15 cellular contexts compared by ENCODE assay signal in genomic region chr7:600149-600814, GRCh38.
DNase-seq lines count a peak whose midpoint lies in the region; ATAC-seq and TF ChIP-seq lines count a peak whose summit lies in the region.
"Had no signal": no experiment of that assay in that cellular context is flagged by ENCODE, and none has a peak within 500 bp of the region (broad histone marks: within the 10 kb centered on the region; RNA-seq: fewer than 3 reads in every experiment).

No MANE protein-coding gene starts in this region.

- H3K36me3 Mint-ChIP-seq in stimulated activated naive CD8-positive, alpha-beta T cell treated with anti-CD3 and anti-CD28 coated beads, Interleukin-15, Interleukin-2, amounts not matched to agents 100 ng/mL and 50 ng/mL, for 24 hours (ENCODE audit: low read depth): peaks cover 40% of the 10 kb centered on the region
- H3K36me3 Mint-ChIP-seq in activated T-helper 2 cell treated with anti-CD3 and anti-CD28 coated beads, Interferon-gamma antibody, Interleukin-2, Interleukin-4, amounts not matched to agents 10 μg/mL and 5 μg/mL and 100 μg/mL, durations not matched to agents 14 hours and 24 hours and 36 hours (ENCODE audit: low read depth): peaks cover 41% of the 10 kb centered on the region
- peaks cover 0 to 18% of the 10 kb centered on the region in 2 donors for H3K36me3 Mint-ChIP-seq in naive B cell

- peak overlapping the region; percentile 84 for H3K4me3 Mint-ChIP-seq in stimulated activated naive CD8-positive, alpha-beta T cell treated with anti-CD3 and anti-CD28 coated beads, Interleukin-15, Interleukin-2, amounts not matched to agents 100 ng/mL and 50 ng/mL, for 24 hours
- peak overlapping the region; percentile 64 for H3K4me3 Mint-ChIP-seq in activated T-helper 2 cell treated with anti-CD3 and anti-CD28 coated beads, Interferon-gamma antibody, Interleukin-2, Interleukin-4, amounts not matched to agents 10 μg/mL and 5 μg/mL and 100 μg/mL, durations not matched to agents 14 hours and 24 hours and 36 hours (ENCODE audit: low read depth)
- H3K4me3 Mint-ChIP-seq in naive B cell: peak overlapping the region in 6 of 8 donors; percentile 12 to 62 (median 30)
- H3K4me3 Mint-ChIP-seq: GM23338 had no signal

- DNase-seq in stimulated activated naive CD8-positive, alpha-beta T cell treated with anti-CD3 and anti-CD28 coated beads, Interleukin-15, Interleukin-2, amounts not matched to agents 100 U/mL and 50 U/mL, for 24 hours: no peak
- no peak for DNase-seq in activated T-helper 2 cell treated with anti-CD3 and anti-CD28 coated beads, Interferon-gamma antibody, Interleukin-2, Interleukin-4, amounts not matched to agents 10 μg/mL and 5 μg/mL and 100 μg/mL, durations not matched to agents 14 hours and 24 hours and 36 hours (ENCODE audit: low spot score)
- DNase-seq in naive B cell (no peak), NCI-H2171 (lab: John Stamatoyannopoulos, UW) (no peak), GM10266 (ENCODE audit: extremely low spot score) (no peak)
- DNase-seq: activated CD4-positive, alpha-beta T cell treated with anti-CD3 and anti-CD28 coated beads, Interleukin-2, amount 10 ng/mL, durations not matched to agents 7 days and 5 days; BE2C; Kasumi-1; NCI-H146; NCI-H226; NK-92 treated with Interleukin-12 subunit alpha and Interleukin-12 subunit beta, amount 100 ng/mL, for 24 hours; substantia nigra had no signal

- peak overlapping the region; percentile 100 for H3K27ac Mint-ChIP-seq in stimulated activated naive CD8-positive, alpha-beta T cell treated with anti-CD3 and anti-CD28 coated beads, Interleukin-15, Interleukin-2, amounts not matched to agents 100 ng/mL and 50 ng/mL, for 24 hours
- H3K27ac Mint-ChIP-seq in activated T-helper 2 cell treated with anti-CD3 and anti-CD28 coated beads, Interferon-gamma antibody, Interleukin-2, Interleukin-4, amounts not matched to agents 10 μg/mL and 5 μg/mL and 100 μg/mL, durations not matched to agents 14 hours and 24 hours and 36 hours: peak overlapping the region; percentile 76
- peak overlapping the region in 4 of 6 donors; percentile 39 to 87 (median 49) for H3K27ac Mint-ChIP-seq in naive B cell
- H3K27ac Mint-ChIP-seq: GM23338 had no signal

- intact Hi-C loops in activated T-helper 2 cell treated with anti-CD3 and anti-CD28 coated beads, Interferon-gamma antibody, Interleukin-2, Interleukin-4, amounts not matched to agents 10 μg/mL and 5 μg/mL and 100 μg/mL, durations not matched to agents 14 hours and 24 hours and 36 hours (cut with micrococcal nuclease): loop anchor here (2.0 to 5.0 kb wide), 4 partner anchors 81 to 322 kb away; partner anchors contain the start of genes DNAAF5, PDGFA, PRKAR1B and SUN1

- no peak for ATAC-seq in stimulated activated naive CD8-positive, alpha-beta T cell treated with anti-CD3 and anti-CD28 coated beads, Interleukin-15, Interleukin-2, amounts not matched to agents 100 U/mL and 50 U/mL, for 24 hours
- ATAC-seq in naive B cell (ENCODE audit: low read depth in 2 of 2) (no peak), GM21576 (IDR thresholded peaks at IDR 0.05; ENCODE audit: unreplicated experiment) (no peak)
- ATAC-seq: GM23338 had no signal

- no peak for TF ChIP-seq CTCF in GM10266 (IDR thresholded peaks at IDR 0.05; ENCODE audit: control insufficient read depth, insufficient read depth, low read depth, missing control alignments)

- H3K27me3 Mint-ChIP-seq in stimulated activated naive CD8-positive, alpha-beta T cell treated with anti-CD3 and anti-CD28 coated beads, Interleukin-15, Interleukin-2, amounts not matched to agents 100 ng/mL and 50 ng/mL, for 24 hours: no peaks in the 10 kb centered on the region
- no peaks in the 10 kb centered on the region for H3K27me3 Mint-ChIP-seq in activated T-helper 2 cell treated with anti-CD3 and anti-CD28 coated beads, Interferon-gamma antibody, Interleukin-2, Interleukin-4, amounts not matched to agents 10 μg/mL and 5 μg/mL and 100 μg/mL, durations not matched to agents 14 hours and 24 hours and 36 hours (ENCODE audit: low read depth)
- H3K27me3 Mint-ChIP-seq in naive B cell: no peaks in the 10 kb centered on the region
- H3K27me3 Mint-ChIP-seq: activated CD4-positive, alpha-beta T cell treated with anti-CD3 and anti-CD28 coated beads, Interleukin-2, amount 10 ng/mL, durations not matched to agents 7 days and 5 days had no signal

- H3K4me1 Mint-ChIP-seq in stimulated activated naive CD8-positive, alpha-beta T cell treated with anti-CD3 and anti-CD28 coated beads, Interleukin-15, Interleukin-2, amounts not matched to agents 100 ng/mL and 50 ng/mL, for 24 hours (ENCODE audit: low read depth): peaks cover 79% of the 10 kb centered on the region
- peaks cover 36% of the 10 kb centered on the region for H3K4me1 Mint-ChIP-seq in activated T-helper 2 cell treated with anti-CD3 and anti-CD28 coated beads, Interferon-gamma antibody, Interleukin-2, Interleukin-4, amounts not matched to agents 10 μg/mL and 5 μg/mL and 100 μg/mL, durations not matched to agents 14 hours and 24 hours and 36 hours (ENCODE audit: low read depth)
- H3K4me1 Mint-ChIP-seq in naive B cell: peaks cover 33 to 55% (median 37%) of the 10 kb centered on the region in 3 donors

- H3K9me3 Mint-ChIP-seq in stimulated activated naive CD8-positive, alpha-beta T cell treated with anti-CD3 and anti-CD28 coated beads, Interleukin-15, Interleukin-2, amounts not matched to agents 100 ng/mL and 50 ng/mL, for 24 hours: no peaks in the 10 kb centered on the region
- peaks cover 4% of the 10 kb centered on the region for H3K9me3 Mint-ChIP-seq in activated T-helper 2 cell treated with anti-CD3 and anti-CD28 coated beads, Interferon-gamma antibody, Interleukin-2, Interleukin-4, amounts not matched to agents 10 μg/mL and 5 μg/mL and 100 μg/mL, durations not matched to agents 14 hours and 24 hours and 36 hours
- H3K9me3 Mint-ChIP-seq in naive B cell: peaks cover 0 to 18% (median 5%) of the 10 kb centered on the region in 7 donors
- H3K9me3 Mint-ChIP-seq: activated CD4-positive, alpha-beta T cell treated with anti-CD3 and anti-CD28 coated beads, Interleukin-2, amount 10 ng/mL, durations not matched to agents 7 days and 5 days; GM23338 had no signal

Comparison
In these comparisons a context has a peak if more than half of its experiments do, and no peak if none do; other contexts are left out.
1. H3K27ac Mint-ChIP-seq: peak in every context shown above with its lines; median percentile 100 in stimulated activated naive CD8-positive, alpha-beta T cell treated with anti-CD3 and anti-CD28 coated beads, Interleukin-15, Interleukin-2, amounts not matched to agents 100 ng/mL and 50 ng/mL, for 24 hours; 76 in activated T-helper 2 cell treated with anti-CD3 and anti-CD28 coated beads, Interferon-gamma antibody, Interleukin-2, Interleukin-4, amounts not matched to agents 10 μg/mL and 5 μg/mL and 100 μg/mL, durations not matched to agents 14 hours and 24 hours and 36 hours; 49 in naive B cell.
2. H3K4me3 Mint-ChIP-seq: peak in every context shown above with its lines; median percentile 84 in stimulated activated naive CD8-positive, alpha-beta T cell treated with anti-CD3 and anti-CD28 coated beads, Interleukin-15, Interleukin-2, amounts not matched to agents 100 ng/mL and 50 ng/mL, for 24 hours; 64 in activated T-helper 2 cell treated with anti-CD3 and anti-CD28 coated beads, Interferon-gamma antibody, Interleukin-2, Interleukin-4, amounts not matched to agents 10 μg/mL and 5 μg/mL and 100 μg/mL, durations not matched to agents 14 hours and 24 hours and 36 hours; 30 in naive B cell.